8 cellular contexts compared by ENCODE assay signal in genomic region chr7:32905175-32905662, GRCh38. TPM values are rescaled to one million over a fixed set of nuclear protein-coding genes. Genes with fewer than 3 reads are reported as not detected.
DNase-seq lines count a peak whose midpoint lies in the region; ATAC-seq, FAIRE-seq and TF ChIP-seq lines count a peak whose summit lies in the region.

No MANE protein-coding gene starts in this region.

- CTCF ChIA-PET in HEK293 (lab: Yijun Ruan, JAX): no interaction called here

- peak; percentile 72 for DNase-seq in Ammon's horn (ENCODE audit: low spot score)
- peak; percentile 77 for DNase-seq in RKO (ENCODE audit: low spot score)
- peak; percentile 69 for DNase-seq in activated effector memory CD4-positive, alpha-beta T cell treated with Interleukin-2 at 50 U/mL for 16 hours
- DNase-seq in pancreas: peak in 4 of 6 donors; percentile 32 to 41 (median 33)
- no peak for DNase-seq in tibial artery
- no peak for DNase-seq in NCI-H146 treated with DMSO at 0.1 percent for 48 hours (lab: John Stamatoyannopoulos, UW; ENCODE audit: unreplicated experiment)

- H3K27me3 ChIP-seq in gastroesophageal sphincter (no peaks in the 10 kb centered on the region), pancreas (no peaks in the 10 kb centered on the region), tibial artery (no peaks in the 10 kb centered on the region)

- ATAC-seq in gastroesophageal sphincter (peak; percentile 73), pancreas (peak; percentile 53 to 92 (median 91))

- H3K27ac ChIP-seq in HEK293 (ENCODE audit: extremely low read depth, low read depth, low read length) (no peak overlapping the region), gastroesophageal sphincter (no peak overlapping the region), pancreas (no peak overlapping the region), tibial artery (no peak overlapping the region)

- POLR2A ChIA-PET in HEK293 (lab: Yijun Ruan, JAX): no interaction called here

- TF ChIP-seq CTCF in HEK293 (tag by site-specific recombination; IDR thresholded peaks at IDR 0.05) (no peak), gastroesophageal sphincter (IDR thresholded peaks at IDR 0.05) (no peak), pancreas (IDR thresholded peaks at IDR 0.05) (no peak), tibial artery (IDR thresholded peaks at IDR 0.05) (no peak)

- H3K36me3 ChIP-seq in HEK293 (ENCODE audit: control insufficient read depth in 2 of 2, insufficient read depth in 1 of 2, low read length in 2 of 2) (no peaks in the 10 kb centered on the region), gastroesophageal sphincter (no peaks in the 10 kb centered on the region), pancreas (no peaks in the 10 kb centered on the region), tibial artery (no peaks in the 10 kb centered on the region)

- H3K4me3 ChIP-seq in HEK293 (ENCODE audit: low read depth, low read length) (no peak overlapping the region), gastroesophageal sphincter (peak overlapping the region in 1 of 2 donors; percentile 22), pancreas (peak overlapping the region in 2 of 4 donors; percentile 6 to 28), tibial artery (peak overlapping the region; percentile 0 to 12)

- intact Hi-C loops in pancreas (cut with DNase I): no loop called here
- intact Hi-C loops in tibial artery (cut with DNase I; ENCODE audit: low total_unique reads): no loop called here

- H3K4me1 ChIP-seq in HEK293 (ENCODE audit: control insufficient read depth, insufficient read depth, low read length) (no peaks in the 10 kb centered on the region), gastroesophageal sphincter (peaks cover 0 to 9% (median 0%) of the 10 kb centered on the region in 3 donors), pancreas (no peaks in the 10 kb centered on the region), tibial artery (peaks cover 0 to 7% (median 5%) of the 10 kb centered on the region in 4 donors)

- no peak for TF ChIP-seq POLR2A in gastroesophageal sphincter (IDR thresholded peaks at IDR 0.05)

- TF ChIP-seq EP300 in gastroesophageal sphincter (IDR thresholded peaks at IDR 0.05): no peak

- H3K9me3 ChIP-seq in HEK293 (ENCODE audit: control insufficient read depth, insufficient read depth, low read depth, low read length) (no peaks in the 10 kb centered on the region), gastroesophageal sphincter (no peaks in the 10 kb centered on the region), pancreas (no peaks in the 10 kb centered on the region), tibial artery (no peaks in the 10 kb centered on the region)

- WGBS in gastroesophageal sphincter (ENCODE audit: low coverage in 1 of 2), 2 donors: 8 to 15% methylated on average over 8 to 12 of the region's 12 CpGs
- 22 to 37% methylated on average over 12 of the region's 12 CpGs for WGBS in pancreas, 2 donors

- FAIRE-seq in pancreas (lab: Jason Lieb, UNC): no peak

TF ChIP-seq in HEK293, 187 proteins besides CTCF, POLR2A, EP300 and RAD21 (continues in another document):
- no peak for TF ChIP-seq ZNF558 (tag by site-specific recombination; IDR thresholded peaks at IDR 0.05)
- no peak for TF ChIP-seq ZNF19 (tag by site-specific recombination; IDR thresholded peaks at IDR 0.05; ENCODE audit: low read depth)
- no peak for TF ChIP-seq PRDM1 (tag by site-specific recombination; IDR thresholded peaks at IDR 0.05)
- TF ChIP-seq ZNF2 (tag by site-specific recombination; IDR thresholded peaks at IDR 0.05): no peak
- TF ChIP-seq ZNF610 (tag by site-specific recombination; IDR thresholded peaks at IDR 0.05; ENCODE audit: borderline replicate concordance): no peak
- TF ChIP-seq IKZF3 (tag by site-specific recombination; IDR thresholded peaks at IDR 0.05): no peak
- no peak for TF ChIP-seq ZNF596 (tag by site-specific recombination; IDR thresholded peaks at IDR 0.05)
- TF ChIP-seq ZNF707 (tag by site-specific recombination; IDR thresholded peaks at IDR 0.05): peak; percentile 48; the same call in 1 of the 2 replicates
- TF ChIP-seq ZNF274 (IDR thresholded peaks at IDR 0.05; ENCODE audit: low read length): no peak
- TF ChIP-seq ZNF274 (tag by site-specific recombination; IDR thresholded peaks at IDR 0.05; ENCODE audit: borderline replicate concordance): no peak
- TF ChIP-seq ZNF223 (tag by site-specific recombination; IDR thresholded peaks at IDR 0.05): no peak
- TF ChIP-seq ZNF530 (tag by site-specific recombination; IDR thresholded peaks at IDR 0.05; ENCODE audit: low read depth): no peak
- TF ChIP-seq PBX3 (CRISPR knock-in tag; IDR thresholded peaks at IDR 0.05): no peak
- TF ChIP-seq YY2 (tag by site-specific recombination; IDR thresholded peaks at IDR 0.05): no peak
- no peak for TF ChIP-seq ZNF549 (tag by site-specific recombination; IDR thresholded peaks at IDR 0.05)
- peak; percentile 62; the same call in 1 of the 2 replicates for TF ChIP-seq KLF9 (tag by site-specific recombination; IDR thresholded peaks at IDR 0.05; ENCODE audit: low read depth)
- TF ChIP-seq KLF16 (tag by site-specific recombination; IDR thresholded peaks at IDR 0.05): no peak
- no peak for TF ChIP-seq OSR2 (tag by site-specific recombination; IDR thresholded peaks at IDR 0.05)
- peak; percentile 83 for TF ChIP-seq BCL6B (tag by site-specific recombination; IDR thresholded peaks at IDR 0.05)
- no peak for TF ChIP-seq ZBTB10 (tag by site-specific recombination; IDR thresholded peaks at IDR 0.05)
- 0 out of 2 replicates have a peak, but pooled peaks have one; percentile 15 for TF ChIP-seq SP2 (tag by site-specific recombination; IDR thresholded peaks at IDR 0.05)

RNA-seq across cellular contexts. Expression of gene KBTBD2, which starts 13.7 kb away (rescaled TPM):
- 10 to 100 TPM; 31.2 to 64.6 (median 37.4) TPM for total RNA-seq in gastroesophageal sphincter
- total RNA-seq in pancreas: 10 to 100 TPM in 2 of 6 donors, 1 to 10 TPM in 4; 6.4 to 18.1 (median 7.5) TPM
- polyA plus RNA-seq in pancreas: 10 to 100 TPM in 1 of 2 donors, 1 to 10 TPM in 1; 6.3 to 13.3 TPM

RNA-seq across cellular contexts. Expression of gene FKBP9, which starts 52.0 kb away (rescaled TPM):
- total RNA-seq in gastroesophageal sphincter (100 to 1,000 TPM in 3 of 4 donors, 10 to 100 TPM in 1; 94.8 to 141 (median 135) TPM), pancreas (10 to 100 TPM; 44.1 to 82.4 (median 54.8) TPM)
- 10 to 100 TPM; 20.0 to 20.8 TPM for polyA plus RNA-seq in pancreas

Comparison
In these comparisons a context has a peak if more than half of its experiments do, and no peak if none do; other contexts are left out.
1. DNase-seq: peak in Ammon's horn (single experiment), RKO (single experiment), activated effector memory CD4-positive, alpha-beta T cell treated with Interleukin-2 at 50 U/mL for 16 hours (single experiment) and pancreas (4 of 6); none in tibial artery (0 of 2) and NCI-H146 treated with DMSO at 0.1 percent for 48 hours (single experiment).